In the genomic region with DNA sequence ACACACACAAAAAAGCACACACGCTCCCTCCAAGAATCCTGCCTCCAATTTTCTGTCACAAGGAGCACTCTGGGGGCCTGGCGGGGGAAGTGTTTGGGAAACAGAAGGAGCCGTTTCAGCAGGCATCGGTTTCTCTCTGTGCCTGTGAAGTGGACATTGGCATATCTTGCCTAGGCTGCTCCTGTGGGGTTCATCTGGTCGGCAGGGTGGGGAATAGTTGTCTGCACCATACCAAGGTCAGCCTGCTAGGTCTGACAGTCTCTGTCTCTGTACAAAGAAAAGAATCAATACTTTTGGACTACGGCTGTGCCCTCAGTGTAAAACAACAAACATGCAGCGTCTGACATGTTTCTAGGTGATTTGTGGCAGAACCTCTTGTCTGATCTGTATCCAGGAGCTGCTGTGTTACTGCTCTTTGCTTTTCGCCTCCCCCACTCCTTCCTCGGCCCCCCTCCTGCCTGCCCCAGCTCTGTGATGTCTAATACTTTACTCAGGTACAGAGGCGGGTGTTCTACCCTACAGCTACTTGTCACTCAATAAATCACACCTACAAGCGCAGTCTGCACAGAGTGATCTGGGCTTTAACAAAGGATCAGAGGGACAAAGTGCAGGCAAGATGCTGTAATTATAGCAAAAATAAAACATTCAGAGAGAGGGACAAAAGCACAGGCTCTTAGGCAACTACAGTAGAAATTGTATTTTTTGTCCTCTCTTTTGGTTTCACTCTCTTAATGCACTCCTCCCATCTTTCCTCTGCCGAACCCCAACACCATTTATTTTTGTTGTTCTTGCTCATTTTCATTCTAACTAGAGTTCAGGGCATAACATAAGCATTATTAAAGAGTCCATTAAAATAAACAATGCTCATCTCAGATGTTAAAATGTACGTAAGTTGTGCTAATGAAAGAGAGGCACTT, we compare ENCODE assay signal across 10 cellular contexts.
DNase-seq lines count a peak whose midpoint lies in the region; ATAC-seq and TF ChIP-seq lines count a peak whose summit lies in the region.
"Had no signal": no experiment of that assay in that cellular context is flagged by ENCODE, and none has a peak within 500 bp of the region (broad histone marks: within the 10 kb centered on the region; RNA-seq: fewer than 3 reads in every experiment).

No MANE protein-coding gene starts in this region.

- peak overlapping the region in 3 of 5 donors; percentile 5 to 53 (median 21) for H3K9ac ChIP-seq in subcutaneous abdominal adipose tissue (ENCODE audit: low read length in 5 of 5)

- no peaks in the 10 kb centered on the region for H3K9me3 ChIP-seq in subcutaneous abdominal adipose tissue (ENCODE audit: control insufficient read depth in 5 of 5, low read length in 5 of 5)

- intact Hi-C loops in left colon (cut with DNase I, micrococcal nuclease), result no loop called here

- ATAC-seq in left colon, result no peak
- no peak for ATAC-seq in GM21447 (IDR thresholded peaks at IDR 0.05; ENCODE audit: unreplicated experiment)
- no peak for ATAC-seq in GM18505 (IDR thresholded peaks at IDR 0.05; ENCODE audit: unreplicated experiment)
- ATAC-seq in GM18498 (IDR thresholded peaks at IDR 0.05; ENCODE audit: unreplicated experiment), result no peak
- ATAC-seq: esophagus mucosa had no signal

- H3K4me1 ChIP-seq in subcutaneous abdominal adipose tissue (ENCODE audit: control insufficient read depth in 5 of 5, insufficient read depth in 5 of 5, low read length in 5 of 5), result peaks cover 0 to 38% (median 20%) of the 10 kb centered on the region in 5 donors

- H3K36me3 ChIP-seq in subcutaneous abdominal adipose tissue (ENCODE audit: control insufficient read depth in 5 of 5, insufficient read depth in 5 of 5, low read length in 5 of 5), result no peaks in the 10 kb centered on the region

- H3K27ac ChIP-seq in subcutaneous abdominal adipose tissue (ENCODE audit: low read depth, low read length), result no peak overlapping the region

- no peaks in the 10 kb centered on the region for H3K27me3 ChIP-seq in subcutaneous abdominal adipose tissue (ENCODE audit: control insufficient read depth in 5 of 5, insufficient read depth in 4 of 5, low read length in 5 of 5)

- no peak for TF ChIP-seq POLR2A in GM18505 (IDR thresholded peaks at IDR 0.05; ENCODE audit: borderline replicate concordance, extremely low read depth, insufficient read depth, insufficient read length)

- peak overlapping the region; percentile 32 to 70 (median 46) for H3K4me3 ChIP-seq in subcutaneous abdominal adipose tissue (ENCODE audit: low read depth in 1 of 5, low read length in 5 of 5)

- peak; percentile 47 for DNase-seq in M059J (ENCODE audit: low read depth)
- peak; percentile 45 for DNase-seq in astrocyte of the hippocampus (ENCODE audit: low read depth, low spot score)
- peak; percentile 3 to 31 for DNase-seq in left colon
- DNase-seq in AG08395 (ENCODE audit: low spot score), result no peak
- DNase-seq: GOT3 had no signal
